1 cellular context compared by ENCODE assay signal in the genomic region with DNA sequence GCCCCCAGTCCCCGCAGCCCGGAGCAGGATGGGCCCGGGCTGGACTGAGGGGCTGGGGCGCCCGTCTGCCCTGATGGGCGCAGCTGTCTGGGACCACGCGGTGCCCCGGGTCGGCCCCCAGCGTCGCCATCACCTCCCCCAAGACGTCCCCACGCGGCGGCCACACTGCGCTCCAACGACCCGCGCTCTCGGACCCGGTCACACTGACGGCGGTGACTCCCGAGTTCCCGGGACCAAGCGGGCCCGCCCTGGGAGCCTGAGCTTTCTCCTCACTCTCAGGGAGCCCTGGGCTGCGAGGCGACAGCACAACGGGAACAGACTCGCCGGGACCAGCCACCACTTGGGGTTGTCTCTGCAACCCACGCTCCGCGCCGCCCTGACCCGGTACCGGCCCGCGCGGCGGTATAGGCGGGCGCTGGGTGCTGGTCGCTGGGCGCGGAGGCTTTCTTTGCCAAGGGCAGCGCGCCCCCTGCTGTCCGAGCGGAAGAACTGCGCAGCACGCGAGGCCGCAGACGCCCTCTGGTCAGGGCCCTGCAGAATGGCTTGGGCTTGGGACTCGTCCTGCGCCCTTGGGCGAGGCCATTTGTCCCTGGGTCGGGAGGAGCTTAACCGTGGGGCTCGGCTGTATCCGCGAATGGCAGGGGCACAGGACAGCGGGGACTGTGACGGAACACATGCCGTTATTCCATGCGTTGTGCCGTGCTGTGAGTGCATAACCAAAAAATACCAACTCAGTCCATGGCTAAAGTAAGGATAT.
TF ChIP-seq lines count a peak whose summit lies in the region.

No MANE protein-coding gene starts in this region.

TF ChIP-seq in HepG2, 621 proteins besides CTCF, POLR2A, EP300 and RAD21 (continues in another document):
- TF ChIP-seq, protein P1, sequence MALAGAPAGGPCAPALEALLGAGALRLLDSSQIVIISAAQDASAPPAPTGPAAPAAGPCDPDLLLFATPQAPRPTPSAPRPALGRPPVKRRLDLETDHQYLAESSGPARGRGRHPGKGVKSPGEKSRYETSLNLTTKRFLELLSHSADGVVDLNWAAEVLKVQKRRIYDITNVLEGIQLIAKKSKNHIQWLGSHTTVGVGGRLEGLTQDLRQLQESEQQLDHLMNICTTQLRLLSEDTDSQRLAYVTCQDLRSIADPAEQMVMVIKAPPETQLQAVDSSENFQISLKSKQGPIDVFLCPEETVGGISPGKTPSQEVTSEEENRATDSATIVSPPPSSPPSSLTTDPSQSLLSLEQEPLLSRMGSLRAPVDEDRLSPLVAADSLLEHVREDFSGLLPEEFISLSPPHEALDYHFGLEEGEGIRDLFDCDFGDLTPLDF (CRISPR knock-in tag; IDR thresholded peaks at IDR 0.05): peak; percentile 66; the same call in 1 of the 2 replicates
- TF ChIP-seq, protein P2, sequence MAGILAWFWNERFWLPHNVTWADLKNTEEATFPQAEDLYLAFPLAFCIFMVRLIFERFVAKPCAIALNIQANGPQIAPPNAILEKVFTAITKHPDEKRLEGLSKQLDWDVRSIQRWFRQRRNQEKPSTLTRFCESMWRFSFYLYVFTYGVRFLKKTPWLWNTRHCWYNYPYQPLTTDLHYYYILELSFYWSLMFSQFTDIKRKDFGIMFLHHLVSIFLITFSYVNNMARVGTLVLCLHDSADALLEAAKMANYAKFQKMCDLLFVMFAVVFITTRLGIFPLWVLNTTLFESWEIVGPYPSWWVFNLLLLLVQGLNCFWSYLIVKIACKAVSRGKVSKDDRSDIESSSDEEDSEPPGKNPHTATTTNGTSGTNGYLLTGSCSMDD (CRISPR knock-in tag; IDR thresholded peaks at IDR 0.05): no peak
- TF ChIP-seq ZBTB21 (CRISPR knock-in tag; IDR thresholded peaks at IDR 0.05) (no peak), ZBTB4 (CRISPR knock-in tag; IDR thresholded peaks at IDR 0.05; ENCODE audit: borderline replicate concordance) (0 out of 2 replicates have a peak, but pooled peaks have one; percentile 80), STAT5B (CRISPR knock-in tag; IDR thresholded peaks at IDR 0.05) (no peak), ZNF589 (CRISPR knock-in tag; conservative IDR thresholded peaks at IDR 0.05) (no peak), ZNF564 (CRISPR knock-in tag; IDR thresholded peaks at IDR 0.05) (no peak), ZNF367 (CRISPR knock-in tag; IDR thresholded peaks at IDR 0.05; ENCODE audit: borderline replicate concordance) (no peak), SIX1 (CRISPR knock-in tag; IDR thresholded peaks at IDR 0.05; ENCODE audit: borderline replicate concordance) (no peak), ZNF83 (CRISPR knock-in tag; IDR thresholded peaks at IDR 0.05; ENCODE audit: borderline replicate concordance) (no peak), MEF2D (CRISPR knock-in tag; IDR thresholded peaks at IDR 0.05) (no peak), NFAT5 (CRISPR knock-in tag; IDR thresholded peaks at IDR 0.05) (0 out of 2 replicates have a peak, but pooled peaks have one; percentile 44), TBL1XR1 (IDR thresholded peaks at IDR 0.05; ENCODE audit: borderline replicate concordance, low read length, partially characterized antibody) (no peak), PHF20 (CRISPR knock-in tag; IDR thresholded peaks at IDR 0.05) (no peak), ZFYVE20 (CRISPR knock-in tag; IDR thresholded peaks at IDR 0.05; ENCODE audit: borderline replicate concordance, low read depth) (no peak), ZSCAN22 (CRISPR knock-in tag; IDR thresholded peaks at IDR 0.05) (no peak), ATRX (CRISPR knock-in tag; IDR thresholded peaks at IDR 0.05; ENCODE audit: borderline replicate concordance) (no peak), ZNF724P (CRISPR knock-in tag; IDR thresholded peaks at IDR 0.05; ENCODE audit: borderline replicate concordance) (0 out of 2 replicates have a peak, but pooled peaks have one; percentile 27), NFIC (IDR thresholded peaks at IDR 0.05; ENCODE audit: low read length) (no peak), ZFX (CRISPR knock-in tag; IDR thresholded peaks at IDR 0.05; ENCODE audit: low read depth) (peak; percentile 83), HOXA9 (CRISPR knock-in tag; IDR thresholded peaks at IDR 0.05; ENCODE audit: borderline replicate concordance) (no peak), BHLHE40 (IDR thresholded peaks at IDR 0.05; ENCODE audit: low read length) (peak; percentile 82), BRD4 (CRISPR knock-in tag; IDR thresholded peaks at IDR 0.05) (no peak; the same call in 1 of the 2 replicates), GABPA (IDR thresholded peaks at IDR 0.05; ENCODE audit: low read depth, low read length) (no peak), GABPA (CRISPR knock-in tag; IDR thresholded peaks at IDR 0.05; ENCODE audit: low read depth) (no peak), EZH2 (conservative IDR thresholded peaks at IDR 0.05; ENCODE audit: low read depth, low read length) (no peak), ZNF513 (CRISPR knock-in tag; conservative IDR thresholded peaks at IDR 0.05) (no peak), YY1 (IDR thresholded peaks at IDR 0.05; ENCODE audit: insufficient read depth, insufficient replicate concordance, low read depth, low read length) (no peak), NCOR1 (IDR thresholded peaks at IDR 0.05; ENCODE audit: borderline replicate concordance, low read length) (no peak), ZNF138 (CRISPR knock-in tag; IDR thresholded peaks at IDR 0.05; ENCODE audit: low read depth) (no peak), ZNF773 (CRISPR knock-in tag; IDR thresholded peaks at IDR 0.05; ENCODE audit: borderline replicate concordance) (no peak)
- TF ChIP-seq, protein P3, sequence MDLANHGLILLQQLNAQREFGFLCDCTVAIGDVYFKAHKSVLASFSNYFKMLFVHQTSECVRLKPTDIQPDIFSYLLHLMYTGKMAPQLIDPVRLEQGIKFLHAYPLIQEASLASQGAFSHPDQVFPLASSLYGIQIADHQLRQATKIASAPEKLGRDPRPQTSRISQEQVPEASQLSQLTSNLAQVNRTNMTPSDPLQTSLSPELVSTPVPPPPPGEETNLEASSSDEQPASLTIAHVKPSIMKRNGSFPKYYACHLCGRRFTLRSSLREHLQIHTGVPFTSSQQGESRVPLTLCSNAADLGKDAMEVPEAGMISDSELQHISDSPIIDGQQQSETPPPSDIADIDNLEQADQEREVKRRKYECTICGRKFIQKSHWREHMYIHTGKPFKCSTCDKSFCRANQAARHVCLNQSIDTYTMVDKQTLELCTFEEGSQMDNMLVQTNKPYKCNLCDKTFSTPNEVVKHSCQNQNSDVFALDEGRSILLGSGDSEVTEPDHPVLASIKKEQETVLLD (CRISPR knock-in tag; IDR thresholded peaks at IDR 0.05; ENCODE audit: low read depth): no peak
- TF ChIP-seq, protein P4, sequence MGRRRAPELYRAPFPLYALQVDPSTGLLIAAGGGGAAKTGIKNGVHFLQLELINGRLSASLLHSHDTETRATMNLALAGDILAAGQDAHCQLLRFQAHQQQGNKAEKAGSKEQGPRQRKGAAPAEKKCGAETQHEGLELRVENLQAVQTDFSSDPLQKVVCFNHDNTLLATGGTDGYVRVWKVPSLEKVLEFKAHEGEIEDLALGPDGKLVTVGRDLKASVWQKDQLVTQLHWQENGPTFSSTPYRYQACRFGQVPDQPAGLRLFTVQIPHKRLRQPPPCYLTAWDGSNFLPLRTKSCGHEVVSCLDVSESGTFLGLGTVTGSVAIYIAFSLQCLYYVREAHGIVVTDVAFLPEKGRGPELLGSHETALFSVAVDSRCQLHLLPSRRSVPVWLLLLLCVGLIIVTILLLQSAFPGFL (CRISPR knock-in tag; IDR thresholded peaks at IDR 0.05): no peak
- TF ChIP-seq, protein P5, sequence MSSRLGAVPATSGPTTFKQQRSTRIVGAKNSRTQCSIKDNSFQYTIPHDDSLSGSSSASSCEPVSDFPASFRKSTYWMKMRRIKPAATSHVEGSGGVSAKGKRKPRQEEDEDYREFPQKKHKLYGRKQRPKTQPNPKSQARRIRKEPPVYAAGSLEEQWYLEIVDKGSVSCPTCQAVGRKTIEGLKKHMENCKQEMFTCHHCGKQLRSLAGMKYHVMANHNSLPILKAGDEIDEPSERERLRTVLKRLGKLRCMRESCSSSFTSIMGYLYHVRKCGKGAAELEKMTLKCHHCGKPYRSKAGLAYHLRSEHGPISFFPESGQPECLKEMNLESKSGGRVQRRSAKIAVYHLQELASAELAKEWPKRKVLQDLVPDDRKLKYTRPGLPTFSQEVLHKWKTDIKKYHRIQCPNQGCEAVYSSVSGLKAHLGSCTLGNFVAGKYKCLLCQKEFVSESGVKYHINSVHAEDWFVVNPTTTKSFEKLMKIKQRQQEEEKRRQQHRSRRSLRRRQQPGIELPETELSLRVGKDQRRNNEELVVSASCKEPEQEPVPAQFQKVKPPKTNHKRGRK (CRISPR knock-in tag; IDR thresholded peaks at IDR 0.05): peak; percentile 63; the same call in 1 of the 2 replicates
- TF ChIP-seq, protein P6, sequence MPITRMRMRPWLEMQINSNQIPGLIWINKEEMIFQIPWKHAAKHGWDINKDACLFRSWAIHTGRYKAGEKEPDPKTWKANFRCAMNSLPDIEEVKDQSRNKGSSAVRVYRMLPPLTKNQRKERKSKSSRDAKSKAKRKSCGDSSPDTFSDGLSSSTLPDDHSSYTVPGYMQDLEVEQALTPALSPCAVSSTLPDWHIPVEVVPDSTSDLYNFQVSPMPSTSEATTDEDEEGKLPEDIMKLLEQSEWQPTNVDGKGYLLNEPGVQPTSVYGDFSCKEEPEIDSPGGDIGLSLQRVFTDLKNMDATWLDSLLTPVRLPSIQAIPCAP (CRISPR knock-in tag; IDR thresholded peaks at IDR 0.05; ENCODE audit: low read depth): no peak
- TF ChIP-seq, protein P7, sequence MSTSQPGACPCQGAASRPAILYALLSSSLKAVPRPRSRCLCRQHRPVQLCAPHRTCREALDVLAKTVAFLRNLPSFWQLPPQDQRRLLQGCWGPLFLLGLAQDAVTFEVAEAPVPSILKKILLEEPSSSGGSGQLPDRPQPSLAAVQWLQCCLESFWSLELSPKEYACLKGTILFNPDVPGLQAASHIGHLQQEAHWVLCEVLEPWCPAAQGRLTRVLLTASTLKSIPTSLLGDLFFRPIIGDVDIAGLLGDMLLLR (CRISPR knock-in tag; IDR thresholded peaks at IDR 0.05): peak; percentile 65; the same call in 1 of the 2 replicates
